25 cellular contexts compared by ENCODE assay signal in genomic region chr9:121510766-121511555, GRCh38. TPM values are rescaled to one million over a fixed set of nuclear protein-coding genes. Genes with fewer than 3 reads are reported as not detected.
DNase-seq lines count a peak whose midpoint lies in the region; ATAC-seq and TF ChIP-seq lines count a peak whose summit lies in the region.
"Had no signal": no experiment of that assay in that cellular context is flagged by ENCODE, and none has a peak within 500 bp of the region (broad histone marks: within the 10 kb centered on the region; RNA-seq: fewer than 3 reads in every experiment).

No MANE protein-coding gene starts in this region.

- H3F3A ChIP-seq in SK-N-SH (replicated peaks; ENCODE audit: insufficient read depth) = no peaks in the 10 kb centered on the region

- 69% methylated on average over 11 of the region's 15 CpGs for WGBS in SK-N-SH (ENCODE audit: low lambda C conversion rate)
- WGBS in right cardiac atrium = 42% methylated on average over 15 of the region's 15 CpGs
- WGBS in suprapubic skin = 65% methylated on average over 14 of the region's 15 CpGs

- H3K4me3 Mint-ChIP-seq in stimulated activated naive CD8-positive, alpha-beta T cell treated with anti-CD3 and anti-CD28 coated beads, Interleukin-15, amount 100 ng/mL, for 72 hours = no peak overlapping the region
- H3K4me3 Mint-ChIP-seq: activated CD8-positive, alpha-beta memory T cell treated with anti-CD3 and anti-CD28 coated beads, Interleukin-2, amount 10 ng/mL, durations not matched to agents 7 days and 5 days; CD8-positive, alpha-beta T cell; H9; naive thymus-derived CD8-positive, alpha-beta T cell; type B pancreatic cell had no signal

- no peak overlapping the region for H3K4me2 ChIP-seq in SK-N-SH
- H3K4me2 ChIP-seq: A549 had no signal

- no peaks in the 10 kb centered on the region for H4K20me1 ChIP-seq in SK-N-SH (ENCODE audit: insufficient read depth)

- no peak for TF ChIP-seq CTCF in AG04449 (IDR thresholded peaks at IDR 0.05; ENCODE audit: insufficient read depth, low read length, missing control alignments)
- no peak for TF ChIP-seq CTCF in SK-N-SH (IDR thresholded peaks at IDR 0.05)
- no peak for TF ChIP-seq CTCF in coronary artery (IDR thresholded peaks at IDR 0.05)
- no peak for TF ChIP-seq CTCF in suprapubic skin (IDR thresholded peaks at IDR 0.05)

- peak overlapping the region; percentile 40 to 96; a peak in 3 of 4 replicates for H3K27ac ChIP-seq in SK-N-SH (ENCODE audit: low read depth in 2 of 2, low read length in 1 of 2)
- peak overlapping the region; percentile 31 to 73 for H3K27ac ChIP-seq in coronary artery
- peak overlapping the region; percentile 54 for H3K27ac ChIP-seq in right cardiac atrium (ENCODE audit: low read length)
- no peak overlapping the region for H3K27ac ChIP-seq in suprapubic skin
- H3K27ac ChIP-seq: A549 had no signal

- CTCF ChIA-PET in AG04449 (lab: Yijun Ruan, JAX) = no interaction called here
- CTCF ChIA-PET in SK-N-SH (lab: Yijun Ruan, JAX) = interaction anchor here (0.9 to 3.5 kb wide), 5 partner anchors 12 to 35 kb away, joined by 3 to 11 read pairs (median 4); partner anchors contain the start of gene GGTA1

- peaks cover 4% of the 10 kb centered on the region for H3K27me3 Mint-ChIP-seq in stimulated activated naive CD8-positive, alpha-beta T cell treated with anti-CD3 and anti-CD28 coated beads, Interleukin-15, amount 100 ng/mL, for 72 hours

- intact Hi-C loops in right cardiac atrium (cut with DNase I) = no loop called here

- ATAC-seq in right cardiac atrium = peak; percentile 72 to 76
- no peak for ATAC-seq in stimulated activated naive CD8-positive, alpha-beta T cell treated with anti-CD3 and anti-CD28 coated beads, Interleukin-15, amount 100 ng/mL, for 72 hours
- ATAC-seq: A549; activated CD8-positive, alpha-beta memory T cell treated with anti-CD3 and anti-CD28 coated beads, Interleukin-2, amount 10 ng/mL, durations not matched to agents 7 days and 5 days; CD8-positive, alpha-beta T cell; naive thymus-derived CD8-positive, alpha-beta T cell had no signal

- no peaks in the 10 kb centered on the region for H3K36me3 ChIP-seq in SK-N-SH (replicated peaks in 1 of 2; ENCODE audit: control insufficient read depth in 1 of 2, insufficient read depth in 2 of 2, low read length in 1 of 2)
- H3K36me3 ChIP-seq in suprapubic skin = no peaks in the 10 kb centered on the region

- H3K9me2 ChIP-seq in SK-N-SH = no peaks in the 10 kb centered on the region

- no peak overlapping the region for H3K27ac Mint-ChIP-seq in stimulated activated naive CD8-positive, alpha-beta T cell treated with anti-CD3 and anti-CD28 coated beads, Interleukin-15, amount 100 ng/mL, for 72 hours
- H3K27ac Mint-ChIP-seq: activated CD8-positive, alpha-beta memory T cell treated with anti-CD3 and anti-CD28 coated beads, Interleukin-2, amount 10 ng/mL, durations not matched to agents 7 days and 5 days; CD8-positive, alpha-beta T cell; naive thymus-derived CD8-positive, alpha-beta T cell; type B pancreatic cell had no signal

- no peaks in the 10 kb centered on the region for H3K79me2 ChIP-seq in SK-N-SH (ENCODE audit: insufficient read depth)

- no peak for TF ChIP-seq POLR2A in suprapubic skin (IDR thresholded peaks at IDR 0.05)

- H3K4me3 ChIP-seq in AG04449 (ENCODE audit: low read depth, low read length) = no peak overlapping the region
- H3K4me3 ChIP-seq in SK-N-SH (ENCODE audit: low read depth in 2 of 2, low read length in 1 of 2) = no peak overlapping the region
- no peak overlapping the region for H3K4me3 ChIP-seq in coronary artery
- no peak overlapping the region for H3K4me3 ChIP-seq in right cardiac atrium (ENCODE audit: low read length)
- no peak overlapping the region for H3K4me3 ChIP-seq in suprapubic skin
- H3K4me3 ChIP-seq: A549 had no signal

- peaks cover 0 to 4% of the 10 kb centered on the region in 2 donors for H3K9me3 Mint-ChIP-seq in stimulated activated naive CD8-positive, alpha-beta T cell treated with anti-CD3 and anti-CD28 coated beads, Interleukin-15, amount 100 ng/mL, for 72 hours
- H3K9me3 Mint-ChIP-seq: CD8-positive, alpha-beta T cell; H9; naive thymus-derived CD8-positive, alpha-beta T cell; type B pancreatic cell had no signal

- TF ChIP-seq EP300 in SK-N-SH (IDR thresholded peaks at IDR 0.05; ENCODE audit: borderline replicate concordance in 1 of 2, low read depth in 1 of 2, low read length in 1 of 2) = peak in 1 of 2 experiments; percentile 85; a peak in 2 of 4 replicates
- TF ChIP-seq EP300 in suprapubic skin (IDR thresholded peaks at IDR 0.05) = no peak

- TF ChIP-seq RAD21 in SK-N-SH (IDR thresholded peaks at IDR 0.05; ENCODE audit: low read length) = peak; percentile 10; the same call in 1 of the 2 replicates

- H2AFZ ChIP-seq in SK-N-SH (ENCODE audit: low read depth) = no peak overlapping the region

- peak; percentile 21 for DNase-seq in AG04449 (ENCODE audit: low read depth, low spot score)
- DNase-seq in SK-N-SH = peak; percentile 77
- no peak for DNase-seq in coronary artery (ENCODE audit: low spot score)
- peak in 1 of 3 donors; percentile 73 for DNase-seq in right cardiac atrium
- no peak for DNase-seq in NCI-H1092 (lab: John Stamatoyannopoulos, UW)
- DNase-seq in HCEC 1CT = no peak
- no peak for DNase-seq in suprapubic skin (ENCODE audit: low spot score in 2 of 2)
- no peak for DNase-seq in stimulated activated naive CD8-positive, alpha-beta T cell treated with anti-CD3 and anti-CD28 coated beads, Interleukin-15, amount 100 ng/mL, for 72 hours
- DNase-seq: activated CD4-positive, alpha-beta T cell treated with anti-CD3 and anti-CD28 coated beads for 1 hour; activated CD8-positive, alpha-beta memory T cell treated with anti-CD3 and anti-CD28 coated beads, Interleukin-2, amount 10 ng/mL, durations not matched to agents 7 days and 5 days; amniotic stem cell; CD8-positive, alpha-beta T cell; cortex of kidney; glutamatergic neuron; H9; mammary epithelial cell; naive thymus-derived CD8-positive, alpha-beta T cell; NCI-H187; SIG-M5 had no signal

- POLR2A ChIA-PET in AG04449 (lab: Yijun Ruan, JAX) (no interaction called here), SK-N-SH (lab: Yijun Ruan, JAX) (interaction anchor here (1.0 kb wide), 1 partner anchor 11 kb away, joined by 3 read pairs; the partner anchor contains the start of gene GGTA1)

- H3K4me1 Mint-ChIP-seq in stimulated activated naive CD8-positive, alpha-beta T cell treated with anti-CD3 and anti-CD28 coated beads, Interleukin-15, amount 100 ng/mL, for 72 hours = no peaks in the 10 kb centered on the region
- H3K4me1 Mint-ChIP-seq: activated CD8-positive, alpha-beta memory T cell treated with anti-CD3 and anti-CD28 coated beads, Interleukin-2, amount 10 ng/mL, durations not matched to agents 7 days and 5 days had no signal

- H3K9me3 ChIP-seq in SK-N-SH (no peaks in the 10 kb centered on the region), right cardiac atrium (ENCODE audit: control insufficient read depth, low read length) (no peaks in the 10 kb centered on the region), suprapubic skin (no peaks in the 10 kb centered on the region)
- H3K9me3 ChIP-seq: A549 had no signal

- no peaks in the 10 kb centered on the region for H3K27me3 ChIP-seq in SK-N-SH (ENCODE audit: insufficient read depth)
- no peaks in the 10 kb centered on the region for H3K27me3 ChIP-seq in right cardiac atrium (ENCODE audit: control insufficient read depth, insufficient read depth)
- H3K27me3 ChIP-seq in suprapubic skin = no peaks in the 10 kb centered on the region

- H3K4me1 ChIP-seq in SK-N-SH (ENCODE audit: control insufficient read depth in 1 of 2, insufficient read depth in 2 of 2, low read depth in 1 of 2, low read length in 1 of 2) (peaks cover 0 to 12% of the 10 kb centered on the region in 2 experiments; a peak in 2 of 4 replicates), right cardiac atrium (ENCODE audit: control insufficient read depth, insufficient read depth, low read length) (peaks cover 3% of the 10 kb centered on the region), suprapubic skin (no peaks in the 10 kb centered on the region)
- H3K4me1 ChIP-seq: A549 had no signal

- no peak overlapping the region for H3K9ac ChIP-seq in SK-N-SH

TF ChIP-seq in SK-N-SH, 30 proteins besides CTCF, POLR2A, EP300 and RAD21:
- TF ChIP-seq GABPA (IDR thresholded peaks at IDR 0.05; ENCODE audit: low read depth) (no peak), GATA2 (CRISPR knock-in tag; IDR thresholded peaks at IDR 0.05) (peak; percentile 77), FOXJ3 (CRISPR knock-in tag; IDR thresholded peaks at IDR 0.05) (peak; percentile 59; the same call in 1 of the 2 replicates), CHD2 (IDR thresholded peaks at IDR 0.05; ENCODE audit: low read length, partially characterized antibody) (peak; percentile 63), SIN3A (IDR thresholded peaks at IDR 0.05; ENCODE audit: borderline replicate concordance, low read depth, low read length) (no peak), MXI1 (IDR thresholded peaks at IDR 0.05; ENCODE audit: low read depth, low read length) (0 out of 2 replicates have a peak, but pooled peaks have one; percentile 15), RCOR1 (IDR thresholded peaks at IDR 0.05; ENCODE audit: low read length) (peak; percentile 72; the same call in 1 of the 2 replicates)

RNA-seq across cellular contexts. Expression of gene GGTA1, which starts 11.3 kb away (rescaled TPM):
- polyA plus RNA-seq in SK-N-SH (2012; rRNA removed) (0.03 and 0.11 TPM in 2 replicates), right cardiac atrium (42.5 TPM)
- polyA plus RNA-seq in SK-N-SH (2012; cell fraction: cytosol; rRNA removed) = 0.17 and 0.29 TPM in 2 replicates
- polyA plus RNA-seq in SK-N-SH (2012; cell fraction: nucleus; rRNA removed) = not detected in 2 replicates
- total RNA-seq in right cardiac atrium (10 to 100 TPM; 12.3 to 30.1 (median 22.3) TPM), suprapubic skin (1 to 10 TPM; 5.8 to 8.6 (median 6.5) TPM)
- total RNA-seq: CD8-positive, alpha-beta T cell; epithelial cell of proximal tubule; H9; M059J; mammary epithelial cell; naive thymus-derived CD8-positive, alpha-beta T cell; NCI-H460; T-helper 2 cell treated with Interferon-gamma antibody and Interleukin-4, amounts not matched to agents 100 ng/mL and 5 ng/mL, for 36 hours had no signal
- polyA plus RNA-seq: mammary epithelial cell had no signal

Comparison
In these comparisons a context has a peak if more than half of its experiments do, and no peak if none do; other contexts are left out.
1. DNase-seq: peak in AG04449 (single experiment) and SK-N-SH (single experiment); none in coronary artery (single experiment), NCI-H1092 (single experiment), HCEC 1CT (single experiment), suprapubic skin (0 of 2) and stimulated activated naive CD8-positive, alpha-beta T cell treated with anti-CD3 and anti-CD28 coated beads, Interleukin-15, amount 100 ng/mL, for 72 hours (0 of 2).